8 cellular contexts compared by ENCODE assay signal in the genomic region with DNA sequence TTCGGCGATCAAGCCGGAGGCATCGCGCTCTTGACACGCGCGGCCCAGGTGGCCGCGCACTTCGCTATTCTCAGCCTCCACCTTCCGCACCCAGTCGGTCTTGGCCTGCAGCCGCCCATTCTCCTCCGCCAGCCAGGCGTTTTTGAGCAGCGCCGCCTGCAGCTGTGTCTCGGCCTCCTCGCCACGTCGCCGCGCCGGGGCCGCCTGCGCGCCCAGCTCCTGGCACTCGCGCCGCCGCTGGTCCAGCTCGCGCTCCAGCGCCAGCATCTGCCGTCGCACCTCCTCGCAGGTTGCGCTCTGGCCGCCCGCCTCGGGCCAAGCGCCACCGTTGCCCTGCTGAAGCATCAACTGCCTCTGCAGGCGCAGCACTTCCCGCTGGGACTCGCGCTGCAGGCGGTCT. TPM values are rescaled to one million over a fixed set of nuclear protein-coding genes. Genes with fewer than 3 reads are reported as not detected.
A peak's percentile ranks its signal among the peaks of the same experiment; 100 is the strongest.
DNase-seq lines count a peak whose midpoint lies in the region; ATAC-seq, FAIRE-seq and TF ChIP-seq lines count a peak whose summit lies in the region.
"Not testable (repeated sequence)": the region's sequence is repeated elsewhere in the genome, so short reads cannot be mapped to it uniquely, and the experiment has no call there.

No MANE protein-coding gene starts in this region.

- not testable (repeated sequence) for H3K36me3 ChIP-seq in Caco-2 (ENCODE audit: control insufficient read depth, insufficient read depth, low read length); HepG2 (replicated peaks in 1 of 2; ENCODE audit: control insufficient read depth in 1 of 2, insufficient read depth in 2 of 2, low read length in 2 of 2); thyroid gland

- not testable (repeated sequence) for BruUV-seq in Caco-2 (replicated peaks; lab: Mats Ljungman, UMichigan); HepG2 (replicated peaks; lab: Mats Ljungman, UMichigan)

- H3K9ac ChIP-seq in HepG2 (ENCODE audit: insufficient read depth, low read depth, low read length) = not testable (repeated sequence)

- in situ Hi-C loops in HepG2 (cut with HindIII; ENCODE audit: extremely low pct_ligation_motif_present, low pct_unique_long_range_greater_than_20kb) = not testable (repeated sequence)

- 0 out of 2 replicates have a peak overlapping the region, but pooled peaks have one; percentile 12 for H3K4me3 ChIP-seq in Caco-2 (ENCODE audit: low read depth, low read length)
- not testable (repeated sequence) for H3K4me3 ChIP-seq in HepG2 (replicated peaks in 1 of 3; ENCODE audit: insufficient read depth in 1 of 3, low read depth in 2 of 3, low read length in 3 of 3); thyroid gland (replicated peaks in 1 of 3)

- not testable (repeated sequence) for H4K20me1 ChIP-seq in HepG2 (ENCODE audit: insufficient read depth, low read length)

- WGBS in HepG2 (ENCODE audit: low lambda C conversion rate) = 52% methylated on average over 24 of the region's 49 CpGs
- 33 to 53% methylated on average over 16 to 22 of the region's 49 CpGs for WGBS in thyroid gland, 2 donors

- TF ChIP-seq EP300 in HepG2 (IDR thresholded peaks at IDR 0.05; ENCODE audit: low read depth in 2 of 2, low read length in 2 of 2); HepG2 (CRISPR knock-in tag; IDR thresholded peaks at IDR 0.05; ENCODE audit: borderline replicate concordance): not testable (repeated sequence)

- H3K27me3 ChIP-seq in Caco-2 (replicated peaks; ENCODE audit: control insufficient read depth, insufficient read depth, low read length); HepG2 (ENCODE audit: control insufficient read depth in 1 of 2, insufficient read depth in 2 of 2, low read length in 2 of 2); thyroid gland: not testable (repeated sequence)

- peak in 1 of 2 experiments; percentile 44 for DNase-seq in Caco-2
- peak; percentile 6 for DNase-seq in activated T-cell treated with anti-CD3 and anti-CD28 coated beads for 48 hours (ENCODE audit: low read depth)
- DNase-seq in activated naive CD8-positive, alpha-beta T cell treated with anti-CD3 and anti-CD28 coated beads, Interleukin-2, amount 10 ng/mL, durations not matched to agents 7 days and 5 days = peak; percentile 51
- DNase-seq in left cardiac atrium; HepG2 (ENCODE audit: low spot score): not testable (repeated sequence)
- DNase-seq in osteocyte (ENCODE audit: extremely low spot score, unreplicated experiment) = peak; percentile 80
- DNase-seq in thyroid gland = peak; percentile 7 to 8

- H3K27ac ChIP-seq in HepG2 (ENCODE audit: extremely low read length, insufficient read depth, low read length); thyroid gland: not testable (repeated sequence)

- H3K4me1 ChIP-seq in Caco-2; HepG2 (ENCODE audit: insufficient read depth, low read length); thyroid gland: not testable (repeated sequence)

- H3K4me3 Mint-ChIP-seq in Caco-2 (ENCODE audit: unreplicated experiment); activated naive CD8-positive, alpha-beta T cell treated with anti-CD3 and anti-CD28 coated beads, Interleukin-2, amount 10 ng/mL, durations not matched to agents 7 days and 5 days; osteocyte (ENCODE audit: unreplicated experiment): not testable (repeated sequence)

- not testable (repeated sequence) for H2AFZ ChIP-seq in HepG2 (ENCODE audit: low read length)

- ATAC-seq in SK-N-SH treated with all-trans-retinoic acid at 6 μM for 48 hours (peak; percentile 15), left cardiac atrium (peak; percentile 6 to 11), HepG2 (peak; percentile 7)
- ATAC-seq in activated naive CD8-positive, alpha-beta T cell treated with anti-CD3 and anti-CD28 coated beads, Interleukin-2, amount 10 ng/mL, durations not matched to agents 7 days and 5 days (ENCODE audit: low read depth) = not testable (repeated sequence)

- not testable (repeated sequence) for TF ChIP-seq RAD21 in HepG2 (CRISPR knock-in tag; IDR thresholded peaks at IDR 0.05)

- FAIRE-seq in HepG2 (lab: Jason Lieb, UNC) = not testable (repeated sequence)

- not testable (repeated sequence) for TF ChIP-seq CTCF in Caco-2 (IDR thresholded peaks at IDR 0.05; ENCODE audit: insufficient read depth in 1 of 2, low read depth in 1 of 2, low read length in 1 of 2, severe bottlenecking in 1 of 2, unreplicated experiment in 1 of 2); HepG2 (CRISPR knock-in tag; IDR thresholded peaks at IDR 0.05); osteocyte (IDR thresholded peaks at IDR 0.05); thyroid gland (IDR thresholded peaks at IDR 0.05)

- not testable (repeated sequence) for H3K9me3 Mint-ChIP-seq in Caco-2 (ENCODE audit: unreplicated experiment); activated naive CD8-positive, alpha-beta T cell treated with anti-CD3 and anti-CD28 coated beads, Interleukin-2, amount 10 ng/mL, durations not matched to agents 7 days and 5 days; osteocyte (ENCODE audit: unreplicated experiment)

- H3K79me2 ChIP-seq in HepG2 (ENCODE audit: insufficient read depth, low read length) = not testable (repeated sequence)

- H3K27me3 Mint-ChIP-seq in Caco-2 (ENCODE audit: insufficient read depth, unreplicated experiment); activated naive CD8-positive, alpha-beta T cell treated with anti-CD3 and anti-CD28 coated beads, Interleukin-2, amount 10 ng/mL, durations not matched to agents 7 days and 5 days; osteocyte (ENCODE audit: unreplicated experiment): not testable (repeated sequence)

- not testable (repeated sequence) for H3K9me3 ChIP-seq in Caco-2; HepG2 (ENCODE audit: low read length); thyroid gland

- intact Hi-C loops in Caco-2 (cut with micrococcal nuclease; ENCODE audit: unreplicated experiment); left cardiac atrium (cut with DNase I); HepG2 (cut with micrococcal nuclease; ENCODE audit: unreplicated experiment); thyroid gland (cut with DNase I): not testable (repeated sequence)

- POLR2A ChIA-PET in Caco-2 (lab: Charles Lee); activated naive CD8-positive, alpha-beta T cell treated with anti-CD3 and anti-CD28 coated beads, Interleukin-2, amount 10 ng/mL, durations not matched to agents 7 days and 5 days (lab: Charles Lee); HepG2 (lab: Yijun Ruan, JAX): not testable (repeated sequence)

- H3K4me2 ChIP-seq in HepG2 (ENCODE audit: low read depth, low read length) = not testable (repeated sequence)

- not testable (repeated sequence) for H3K27ac Mint-ChIP-seq in Caco-2 (ENCODE audit: unreplicated experiment); activated naive CD8-positive, alpha-beta T cell treated with anti-CD3 and anti-CD28 coated beads, Interleukin-2, amount 10 ng/mL, durations not matched to agents 7 days and 5 days; osteocyte (ENCODE audit: unreplicated experiment)

- H3K36me3 Mint-ChIP-seq in Caco-2 (ENCODE audit: insufficient read depth, unreplicated experiment); activated naive CD8-positive, alpha-beta T cell treated with anti-CD3 and anti-CD28 coated beads, Interleukin-2, amount 10 ng/mL, durations not matched to agents 7 days and 5 days; osteocyte (ENCODE audit: unreplicated experiment): not testable (repeated sequence)

- H3K4me1 Mint-ChIP-seq in Caco-2 (ENCODE audit: low read depth, unreplicated experiment); activated naive CD8-positive, alpha-beta T cell treated with anti-CD3 and anti-CD28 coated beads, Interleukin-2, amount 10 ng/mL, durations not matched to agents 7 days and 5 days; osteocyte (ENCODE audit: unreplicated experiment): not testable (repeated sequence)

- not testable (repeated sequence) for TF ChIP-seq POLR2A in HepG2 (IDR thresholded peaks at IDR 0.05; ENCODE audit: insufficient read depth in 1 of 2, low read depth in 2 of 2, low read length in 2 of 2); thyroid gland (IDR thresholded peaks at IDR 0.05)

- CTCF ChIA-PET in Caco-2 (lab: Charles Lee); HepG2 (lab: Yijun Ruan, JAX; ENCODE audit: low intra/inter-chr PET ratio, low total read pairs): not testable (repeated sequence)

RNA-seq across cellular contexts. Expression of a gene that starts 2.3 kb away (rescaled TPM):
- total RNA-seq in Caco-2 (2022) (0.19 TPM in 1 of 2 replicates, not detected in the other), left cardiac atrium (under 1 TPM; 0.08 to 0.38 TPM), HepG2 (2016; rRNA removed; fragmentation: Illumina TruSeq; extraction: Trizol) (0.38 and 0.41 TPM in 2 replicates), osteocyte (0.89 and 1.5 TPM in 2 replicates), thyroid gland (under 1 TPM; 0.13 to 0.67 (median 0.49) TPM)
- 1 to 10 TPM; 3.2 to 3.7 TPM for total RNA-seq in activated naive CD8-positive, alpha-beta T cell treated with anti-CD3 and anti-CD28 coated beads, Interleukin-2, amount 10 ng/mL, durations not matched to agents 7 days and 5 days
- total RNA-seq in HepG2 (2016; cell fraction: cytosol; rRNA removed; fragmentation: Illumina TruSeq; extraction: Trizol; ENCODE audit: low read depth) = not detected in 2 replicates
- 0.16 and 0.28 TPM in 2 replicates for total RNA-seq in HepG2 (2016; cell fraction: insoluble cytoplasmic fraction; rRNA removed; fragmentation: Illumina TruSeq; extraction: Trizol)
- 0.10 and 0.12 TPM in 2 replicates for total RNA-seq in HepG2 (2016; cell fraction: membrane; rRNA removed; fragmentation: Illumina TruSeq; extraction: Trizol)
- total RNA-seq in HepG2 (2016; cell fraction: nucleus; rRNA removed; fragmentation: Illumina TruSeq; extraction: Trizol) = 0.19 and 0.22 TPM in 2 replicates
- 0.05 and 0.08 TPM in 2 replicates for polyA plus RNA-seq in HepG2 (2011; rRNA removed)
- 0.03 and 0.04 TPM in 2 replicates for polyA plus RNA-seq in HepG2 (2011; cell fraction: cytosol; rRNA removed)
- 0.02 and 0.06 TPM in 2 replicates for polyA plus RNA-seq in HepG2 (2011; cell fraction: nucleus; rRNA removed)
- 0.04 TPM in 1 of 2 replicates, not detected in the other for polyA plus RNA-seq in HepG2 (2012)
- polyA plus RNA-seq in HepG2 (2016; cell fraction: cytosol; fragmentation: Illumina TruSeq; extraction: Trizol; ENCODE audit: low read depth) = 0.02 TPM in 1 of 2 replicates, not detected in the other
- polyA plus RNA-seq in HepG2 (2016; cell fraction: insoluble cytoplasmic fraction; fragmentation: Illumina TruSeq; extraction: Trizol; ENCODE audit: low read depth) = 0.15 TPM in 1 of 2 replicates, not detected in the other
- polyA plus RNA-seq in HepG2 (2016; cell fraction: membrane; fragmentation: Illumina TruSeq; extraction: Trizol; ENCODE audit: low read depth) = not detected in 2 replicates
- 0.17 and 0.19 TPM in 2 replicates for polyA plus RNA-seq in HepG2 (2016; cell fraction: nucleus; fragmentation: Illumina TruSeq; extraction: Trizol; ENCODE audit: insufficient read depth, low read depth)
- 0.40 and 1.8 TPM in 2 replicates for polyA minus RNA-seq in HepG2 (2011; rRNA and poly(A)+ RNA removed; ENCODE audit: low replicate concordance)
- polyA minus RNA-seq in HepG2 (2011; cell fraction: cytosol; rRNA and poly(A)+ RNA removed) = 0.18 TPM in 1 of 2 replicates, not detected in the other
- 0.13 and 0.25 TPM in 2 replicates for polyA minus RNA-seq in HepG2 (2011; cell fraction: nucleus; rRNA and poly(A)+ RNA removed)
